Comparison of ENCODE assay signal across 9 cellular contexts in the genomic region with DNA sequence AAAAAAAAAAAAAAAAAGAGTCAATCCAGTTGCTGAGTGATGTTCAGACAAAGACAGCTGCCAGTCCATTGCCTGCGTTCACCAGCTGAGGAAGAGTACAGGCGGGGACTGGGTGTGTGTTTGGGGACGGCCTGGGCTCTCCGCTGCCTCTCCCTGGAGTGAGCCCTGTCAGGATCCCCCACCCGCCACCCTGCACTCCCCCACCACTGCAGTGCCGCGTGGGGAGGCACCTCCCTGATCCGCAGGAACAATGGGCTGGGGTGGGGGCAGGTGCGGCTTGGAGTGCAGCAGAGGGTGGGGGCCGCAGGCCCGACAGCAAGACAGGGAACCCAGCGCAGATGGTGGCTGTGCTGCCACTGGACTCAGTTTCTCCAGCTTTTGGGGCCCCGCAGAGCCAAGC. TPM values are rescaled to one million over a fixed set of nuclear protein-coding genes. Genes with fewer than 3 reads are reported as not detected.
DNase-seq lines count a peak whose midpoint lies in the region; ATAC-seq, FAIRE-seq and TF ChIP-seq lines count a peak whose summit lies in the region.
"Had no signal": no experiment of that assay in that cellular context is flagged by ENCODE, and none has a peak within 500 bp of the region (broad histone marks: within the 10 kb centered on the region; RNA-seq: fewer than 3 reads in every experiment).

No MANE protein-coding gene starts in this region.

- peak overlapping the region in 2 of 4 donors; percentile 70 to 94 for H3K4me3 ChIP-seq in adrenal gland
- peak overlapping the region; percentile 56 to 68 (median 59) for H3K4me3 ChIP-seq in keratinocyte (ENCODE audit: control insufficient read depth in 2 of 3, extremely low read depth in 1 of 3, insufficient read depth in 2 of 3, low read depth in 1 of 3, low read length in 3 of 3)
- H3K4me3 ChIP-seq in sigmoid colon, result peak overlapping the region; percentile 61 to 98 (median 85)

- intact Hi-C loops in adrenal gland (cut with DNase I), result no loop called here
- intact Hi-C loops in sigmoid colon (cut with DNase I), result loop anchor here (2.0 to 10.0 kb wide), 3 partner anchors 46 to 634 kb away; partner anchors contain the start of gene PDZD8

- DNase-seq in GM03348 (ENCODE audit: low spot score) (peak; percentile 29), adrenal gland (peak in 1 of 7 donors; percentile 34), keratinocyte (ENCODE audit: low read depth, low spot score) (no peak), sigmoid colon (peak; percentile 64), HTR-8/SVneo (ENCODE audit: insufficient read length, low spot score) (no peak), NCI-H2081 treated with DMSO at 0.1 percent for 48 hours (lab: John Stamatoyannopoulos, UW) (no peak)
- no peak for DNase-seq in stimulated activated naive CD8-positive, alpha-beta T cell treated with anti-CD3 and anti-CD28 coated beads, Interleukin-15, Interleukin-2, amounts not matched to agents 100 U/mL and 50 U/mL, for 24 hours
- DNase-seq: activated T-cell treated with anti-CD3 and anti-CD28 coated beads, Interleukin-2, amount 50 U/mL, for 24 hours had no signal

- no peaks in the 10 kb centered on the region for H3K79me2 ChIP-seq in keratinocyte (ENCODE audit: control insufficient read depth, insufficient read depth, low read length)

- H3K27me3 ChIP-seq in adrenal gland, result no peaks in the 10 kb centered on the region
- H3K27me3 ChIP-seq in keratinocyte (ENCODE audit: control insufficient read depth, extremely low read depth, insufficient read depth, low read length), result no peaks in the 10 kb centered on the region
- H3K27me3 ChIP-seq in sigmoid colon, result no peaks in the 10 kb centered on the region

- FAIRE-seq in keratinocyte (lab: Jason Lieb, UNC), result no peak
- FAIRE-seq in HTR-8/SVneo (lab: Jason Lieb, UNC), result no peak

- peak overlapping the region; percentile 15 for H2AFZ ChIP-seq in keratinocyte (ENCODE audit: control insufficient read depth, low read length)

- H3K4me2 ChIP-seq in keratinocyte (ENCODE audit: control insufficient read depth, extremely low read depth, insufficient read depth, low read depth, low read length), result peak overlapping the region; percentile 80

- H3K36me3 ChIP-seq in adrenal gland (replicated peaks in 1 of 2) (no peaks in the 10 kb centered on the region), keratinocyte (ENCODE audit: control insufficient read depth in 2 of 2, extremely low read depth in 1 of 2, insufficient read depth in 2 of 2, low read length in 2 of 2) (no peaks in the 10 kb centered on the region), sigmoid colon (no peaks in the 10 kb centered on the region)

- H3K9ac ChIP-seq in keratinocyte (ENCODE audit: control insufficient read depth, extremely low read depth, insufficient read depth, low read length), result peak overlapping the region; percentile 54

- H3K4me1 ChIP-seq in adrenal gland (replicated peaks in 1 of 2) (peaks cover 11 to 28% of the 10 kb centered on the region in 2 donors), keratinocyte (ENCODE audit: control insufficient read depth, extremely low read depth, insufficient read depth, low read length) (peaks cover 7% of the 10 kb centered on the region), sigmoid colon (peaks cover 0 to 21% (median 11%) of the 10 kb centered on the region in 4 donors)

- H3K9me1 ChIP-seq in keratinocyte (ENCODE audit: control insufficient read depth, extremely low read depth, insufficient read depth, low read length), result no peaks in the 10 kb centered on the region

- H4K20me1 ChIP-seq in keratinocyte (ENCODE audit: control insufficient read depth, extremely low read depth, insufficient read depth, low read length), result peaks cover 3% of the 10 kb centered on the region

- WGBS in adrenal gland, 4 donors, result 18 to 48% (median 27%) methylated on average over 4 to 13 of the region's 13 CpGs
- WGBS in sigmoid colon, 2 donors, result 11 to 25% methylated on average over 13 of the region's 13 CpGs

- dilution Hi-C loops in keratinocyte (cut with MboI; ENCODE audit: extremely low pct_ligation_motif_present, low sequenced_read_pairs), result no loop called here

- TF ChIP-seq CTCF in adrenal gland (IDR thresholded peaks at IDR 0.05), result no peak
- no peak for TF ChIP-seq CTCF in keratinocyte (optimal IDR thresholded peaks at IDR 0.05 in 1 of 3, IDR thresholded peaks at IDR 0.05 in 1 of 3, conservative IDR thresholded peaks at IDR 0.05 in 1 of 3; ENCODE audit: extremely low read depth in 1 of 3, insufficient read depth in 2 of 3, low read length in 3 of 3)
- TF ChIP-seq CTCF in sigmoid colon (IDR thresholded peaks at IDR 0.05), result no peak

- TF ChIP-seq EP300 in sigmoid colon (IDR thresholded peaks at IDR 0.05), result no peak

- TF ChIP-seq POLR2A in adrenal gland (IDR thresholded peaks at IDR 0.05), result no peak
- TF ChIP-seq POLR2A in sigmoid colon (IDR thresholded peaks at IDR 0.05), result no peak

- H3K27ac ChIP-seq in adrenal gland (peak overlapping the region in 3 of 5 donors; percentile 97 to 99 (median 98)), keratinocyte (ENCODE audit: control insufficient read depth, insufficient read depth, low read length) (no peak overlapping the region), sigmoid colon (peak overlapping the region; percentile 90 to 98 (median 96))

- no peak for ATAC-seq in GM21390 (IDR thresholded peaks at IDR 0.05; ENCODE audit: unreplicated experiment)
- no peak for ATAC-seq in stimulated activated naive CD8-positive, alpha-beta T cell treated with anti-CD3 and anti-CD28 coated beads, Interleukin-15, Interleukin-2, amounts not matched to agents 100 U/mL and 50 U/mL, for 24 hours

- H3K9me3 ChIP-seq in adrenal gland (replicated peaks in 1 of 3) (no peaks in the 10 kb centered on the region), keratinocyte (ENCODE audit: control insufficient read depth, low read depth, low read length) (no peaks in the 10 kb centered on the region), sigmoid colon (no peaks in the 10 kb centered on the region)

RNA-seq across cellular contexts. Expression of gene HSPA12A, which starts 1.4 kb away (rescaled TPM):
- total RNA-seq in adrenal gland, result 10 to 100 TPM; 28.9 to 61.3 (median 49.6) TPM
- polyA plus RNA-seq in adrenal gland, result 10 to 100 TPM; 20.1 to 35.7 (median 21.8) TPM
- polyA plus RNA-seq in keratinocyte, result 5.4 to 8.5 TPM (median 8.1 TPM) in 3 replicates
- 4.8 TPM for polyA plus RNA-seq in keratinocyte (2011; ENCODE audit: low read depth)
- 5.1 and 6.9 TPM in 2 replicates for polyA plus RNA-seq in keratinocyte (2011; cell fraction: cytosol; rRNA removed)
- 18.1 and 20.3 TPM in 2 replicates for polyA plus RNA-seq in keratinocyte (2011; cell fraction: nucleus; rRNA removed)
- polyA plus RNA-seq in keratinocyte (2012; ENCODE audit: low replicate concordance), result 4.1 and 4.8 TPM in 2 replicates
- polyA minus RNA-seq in keratinocyte, result 7.7 to 14.1 TPM (median 13.7 TPM) in 3 replicates
- polyA minus RNA-seq in keratinocyte (2011; cell fraction: cytosol; rRNA and poly(A)+ RNA removed), result 10.6 TPM
- polyA minus RNA-seq in keratinocyte (2011; cell fraction: nucleus; rRNA and poly(A)+ RNA removed), result 7.9 and 17.2 TPM in 2 replicates
- 10 to 100 TPM; 12.3 to 17.4 (median 15.4) TPM for total RNA-seq in sigmoid colon
- 1 to 10 TPM; 1.4 to 3.6 (median 3.0) TPM for polyA plus RNA-seq in sigmoid colon

Comparison
In these comparisons a context has a peak if more than half of its experiments do, and no peak if none do; other contexts are left out.
1. DNase-seq: peak in GM03348 (single experiment) and sigmoid colon (single experiment); none in keratinocyte (single experiment), HTR-8/SVneo (single experiment), NCI-H2081 treated with DMSO at 0.1 percent for 48 hours (single experiment) and stimulated activated naive CD8-positive, alpha-beta T cell treated with anti-CD3 and anti-CD28 coated beads, Interleukin-15, Interleukin-2, amounts not matched to agents 100 U/mL and 50 U/mL, for 24 hours (single experiment).